8 cellular contexts compared by ENCODE assay signal in the genomic region with DNA sequence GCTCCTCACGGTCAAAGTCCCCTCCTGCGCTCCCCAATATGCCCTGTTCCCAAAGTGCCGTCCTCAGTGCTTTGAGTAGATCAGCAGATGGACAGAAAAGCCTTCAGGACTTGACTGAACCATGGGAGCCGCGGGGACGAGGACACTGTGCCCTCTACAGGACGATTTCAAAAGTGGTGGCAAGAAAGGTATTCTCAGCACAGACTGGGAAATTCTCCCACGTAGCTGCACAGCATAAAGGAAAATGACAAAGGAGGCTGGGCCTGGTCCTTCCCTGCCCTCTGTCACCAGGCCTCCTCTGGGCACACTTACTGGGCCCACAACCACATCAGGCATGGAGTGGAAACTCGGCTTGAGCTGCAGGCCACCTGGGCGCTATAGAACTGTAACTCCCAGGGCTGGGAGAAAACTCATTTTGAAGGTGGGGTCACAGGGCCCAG. TPM values are rescaled to one million over a fixed set of nuclear protein-coding genes. Genes with fewer than 3 reads are reported as not detected.
DNase-seq lines count a peak whose midpoint lies in the region; ATAC-seq and TF ChIP-seq lines count a peak whose summit lies in the region.

No MANE protein-coding gene starts in this region.

- H3K79me2 ChIP-seq in Karpas-422 (ENCODE audit: low read length) (no peaks in the 10 kb centered on the region), hepatocyte (no peaks in the 10 kb centered on the region)

- peak overlapping the region; percentile 28; the same call in 1 of the 2 replicates for H3K9ac ChIP-seq in Karpas-422 (ENCODE audit: low read length)

- TF ChIP-seq CTCF in ascending aorta (IDR thresholded peaks at IDR 0.05): peak; percentile 47 to 64 (median 54)
- peak; percentile 60 for TF ChIP-seq CTCF in hepatocyte (IDR thresholded peaks at IDR 0.05; ENCODE audit: poor library complexity)
- TF ChIP-seq CTCF in spleen (IDR thresholded peaks at IDR 0.05 in 8 of 11, conservative IDR thresholded peaks at IDR 0.05 in 3 of 11): peak; percentile 36 to 73 (median 61)

- no peaks in the 10 kb centered on the region for H3K27me3 ChIP-seq in Karpas-422 (ENCODE audit: low read length)
- H3K27me3 ChIP-seq in ascending aorta: no peaks in the 10 kb centered on the region
- H3K27me3 ChIP-seq in hepatocyte: no peaks in the 10 kb centered on the region
- H3K27me3 ChIP-seq in spleen (replicated peaks in 1 of 7): no peaks in the 10 kb centered on the region

- no peak for TF ChIP-seq POLR2A in spleen (IDR thresholded peaks at IDR 0.05)

- H3K4me1 ChIP-seq in Karpas-422 (ENCODE audit: low read length) (peaks cover 11% of the 10 kb centered on the region), ascending aorta (no peaks in the 10 kb centered on the region), hepatocyte (ENCODE audit: insufficient read depth) (no peaks in the 10 kb centered on the region), spleen (peaks cover 0 to 12% (median 0%) of the 10 kb centered on the region in 6 donors)

- no peak overlapping the region for H3K27ac ChIP-seq in Karpas-422 (ENCODE audit: low read length)
- H3K27ac ChIP-seq in ascending aorta: no peak overlapping the region
- H3K27ac ChIP-seq in hepatocyte: no peak overlapping the region
- H3K27ac ChIP-seq in spleen: no peak overlapping the region

- H3K9me2 ChIP-seq in Karpas-422 (replicated peaks; ENCODE audit: insufficient read depth, low read length) (no peaks in the 10 kb centered on the region), hepatocyte (replicated peaks; ENCODE audit: insufficient read depth) (no peaks in the 10 kb centered on the region)

- intact Hi-C loops in ascending aorta (cut with DNase I): loop anchor here (1.0 kb wide), 1 partner anchor 97 kb away; no protein-coding TSS in a partner anchor
- intact Hi-C loops in spleen (cut with DNase I; ENCODE audit: low total_unique reads): loop anchor here (2.0 kb wide), 1 partner anchor 97 kb away; no protein-coding TSS in a partner anchor

- ATAC-seq in GM21576 (IDR thresholded peaks at IDR 0.05; ENCODE audit: unreplicated experiment): peak; percentile 73
- ATAC-seq in GM21786 (IDR thresholded peaks at IDR 0.05; ENCODE audit: unreplicated experiment): no peak

- H2AFZ ChIP-seq in Karpas-422 (ENCODE audit: low read length) (peak overlapping the region; percentile 94), hepatocyte (no peak overlapping the region)

- DNase-seq in ELR (ENCODE audit: low read depth) (peak; percentile 76), Karpas-422 (peak; percentile 88), SW480 (ENCODE audit: low spot score) (peak; percentile 51), ascending aorta (ENCODE audit: low spot score in 2 of 2) (peak in 1 of 2 donors; percentile 68), hepatocyte (ENCODE audit: low spot score) (peak; percentile 71), spleen (peak; percentile 80)

- H4K20me1 ChIP-seq in Karpas-422 (ENCODE audit: insufficient read depth, low read depth, low read length) (no peaks in the 10 kb centered on the region), hepatocyte (ENCODE audit: insufficient read depth, poor library complexity, severe bottlenecking) (no peaks in the 10 kb centered on the region)

- H3K36me3 ChIP-seq in Karpas-422 (ENCODE audit: insufficient read depth, low read length): no peaks in the 10 kb centered on the region
- H3K36me3 ChIP-seq in ascending aorta: no peaks in the 10 kb centered on the region
- H3K36me3 ChIP-seq in hepatocyte (replicated peaks; ENCODE audit: insufficient read depth, low read depth): no peaks in the 10 kb centered on the region
- no peaks in the 10 kb centered on the region for H3K36me3 ChIP-seq in spleen

- no peaks in the 10 kb centered on the region for H3K9me3 ChIP-seq in Karpas-422 (ENCODE audit: low read length)
- H3K9me3 ChIP-seq in ascending aorta: no peaks in the 10 kb centered on the region
- no peaks in the 10 kb centered on the region for H3K9me3 ChIP-seq in hepatocyte (ENCODE audit: low read depth)
- H3K9me3 ChIP-seq in spleen: no peaks in the 10 kb centered on the region

- H3K4me3 ChIP-seq in Karpas-422 (ENCODE audit: low read length) (no peak overlapping the region), ascending aorta (no peak overlapping the region), hepatocyte (no peak overlapping the region), spleen (no peak overlapping the region)

- H3K4me2 ChIP-seq in Karpas-422 (ENCODE audit: low read depth, low read length, poor library complexity, severe bottlenecking) (no peak overlapping the region), hepatocyte (no peak overlapping the region)

- 43% methylated on average over 10 of the region's 10 CpGs for WGBS in hepatocyte (ENCODE audit: low lambda C conversion rate, missing lambda C conversion rate)
- 37 to 43% (median 39%) methylated on average over 10 of the region's 10 CpGs for WGBS in spleen, 5 donors

RNA-seq across cellular contexts. Expression of a gene that starts 16.7 kb away (rescaled TPM):
- total RNA-seq in Karpas-422 (2014; rRNA removed; shearing (Covaris generic); ENCODE audit: low replicate concordance): 63.4 and 126 TPM in 2 replicates
- total RNA-seq in ascending aorta: 19.5 TPM
- 14.7 and 19.7 TPM in 2 replicates for total RNA-seq in hepatocyte
- 7.1 and 11.0 TPM in 2 replicates for polyA plus RNA-seq in hepatocyte
- 10 to 100 TPM; 26.3 to 42.2 (median 30.7) TPM for total RNA-seq in spleen
- polyA plus RNA-seq in spleen: 1 to 10 TPM; 6.8 to 8.4 (median 7.8) TPM
